In the genomic region with DNA sequence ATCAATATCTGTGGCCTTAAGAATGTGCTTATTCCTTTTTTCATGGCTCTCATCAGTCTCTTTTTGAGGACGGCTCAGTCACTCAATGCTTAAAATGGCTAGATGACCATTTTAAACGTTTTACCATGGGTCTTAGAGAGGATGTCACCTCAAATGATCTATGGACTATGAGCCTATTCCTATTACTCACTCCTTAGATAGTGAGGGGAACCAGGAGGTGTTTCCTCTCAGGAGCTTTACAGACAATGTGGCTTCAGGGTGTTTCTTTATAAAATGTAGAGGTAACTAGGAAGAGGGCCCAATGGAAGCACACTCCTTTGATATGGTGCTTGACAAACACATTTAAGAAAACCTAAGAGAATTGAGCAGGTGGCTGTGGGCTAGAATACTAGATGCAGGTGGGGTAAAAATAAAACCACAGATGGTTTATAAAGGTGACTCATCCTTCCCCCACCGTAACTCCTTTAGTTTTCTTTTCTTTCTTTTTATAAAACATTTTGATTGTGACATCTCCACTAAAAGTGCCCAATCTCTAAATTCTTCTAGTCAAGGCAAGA, we compare ENCODE assay signal across 1 cellular context.
A peak's percentile ranks its signal among the peaks of the same experiment; 100 is the strongest.
TF ChIP-seq lines count a peak whose summit lies in the region.

No MANE protein-coding gene starts in this region.

TF ChIP-seq in GM12878, 131 proteins besides CTCF, POLR2A, EP300 and RAD21:
- TF ChIP-seq SUPT20H (IDR thresholded peaks at IDR 0.05; ENCODE audit: borderline replicate concordance, control insufficient read depth, low read depth, low read length) (no peak), CBFB (IDR thresholded peaks at IDR 0.05; ENCODE audit: low read depth) (no peak), HDAC6 (IDR thresholded peaks at IDR 0.05; ENCODE audit: unreplicated experiment) (no peak), FOS (IDR thresholded peaks at IDR 0.05; ENCODE audit: borderline replicate concordance, extremely low read depth, insufficient read length) (no peak), FOXM1 (IDR thresholded peaks at IDR 0.05; ENCODE audit: low read depth, low read length) (no peak), MYB (IDR thresholded peaks at IDR 0.05; ENCODE audit: borderline replicate concordance, low read depth, low read length) (no peak), BRCA1 (IDR thresholded peaks at IDR 0.05; ENCODE audit: low read depth, low read length) (no peak), RUNX3 (IDR thresholded peaks at IDR 0.05; ENCODE audit: low read length) (0 out of 2 replicates have a peak, but pooled peaks have one; percentile 17)
